2 cellular contexts compared by ENCODE assay signal in the genomic region with DNA sequence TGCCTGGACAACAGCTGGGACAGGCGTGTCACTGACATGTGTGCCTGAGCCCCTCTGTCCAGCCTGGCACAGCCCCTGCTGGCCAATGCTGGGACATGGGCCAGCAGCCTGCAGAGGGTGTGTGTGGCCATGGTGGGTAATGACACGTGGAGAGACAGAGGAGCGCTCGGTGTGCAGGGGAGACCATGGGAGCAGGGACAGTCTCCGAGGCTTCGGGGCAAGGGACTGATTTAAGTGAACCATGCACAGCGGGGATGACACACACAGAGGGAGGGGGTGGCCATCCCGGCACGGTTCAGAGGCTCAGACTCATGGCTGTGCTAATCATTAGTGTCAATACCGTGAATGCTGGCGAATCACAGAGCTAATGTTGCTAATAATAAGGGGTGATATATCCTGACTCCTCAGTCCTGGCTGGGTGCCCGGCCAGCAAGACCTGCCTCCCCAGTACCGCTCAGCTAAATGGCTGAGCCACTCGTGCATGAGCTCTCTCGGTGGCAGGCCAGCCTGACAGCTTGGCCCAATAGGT.
TF ChIP-seq lines count a peak whose summit lies in the region.

No MANE protein-coding gene starts in this region.

TF ChIP-seq in HCT116, 20 proteins besides CTCF, POLR2A, EP300 and RAD21:
- TF ChIP-seq YY1 (IDR thresholded peaks at IDR 0.05; ENCODE audit: extremely low read depth, insufficient replicate concordance, low read depth, low read length) = no peak
- TF ChIP-seq FOSL1 (IDR thresholded peaks at IDR 0.05; ENCODE audit: low read depth) = no peak
- TF ChIP-seq EZH2 (IDR thresholded peaks at IDR 0.05) = no peak
- TF ChIP-seq, protein P1, sequence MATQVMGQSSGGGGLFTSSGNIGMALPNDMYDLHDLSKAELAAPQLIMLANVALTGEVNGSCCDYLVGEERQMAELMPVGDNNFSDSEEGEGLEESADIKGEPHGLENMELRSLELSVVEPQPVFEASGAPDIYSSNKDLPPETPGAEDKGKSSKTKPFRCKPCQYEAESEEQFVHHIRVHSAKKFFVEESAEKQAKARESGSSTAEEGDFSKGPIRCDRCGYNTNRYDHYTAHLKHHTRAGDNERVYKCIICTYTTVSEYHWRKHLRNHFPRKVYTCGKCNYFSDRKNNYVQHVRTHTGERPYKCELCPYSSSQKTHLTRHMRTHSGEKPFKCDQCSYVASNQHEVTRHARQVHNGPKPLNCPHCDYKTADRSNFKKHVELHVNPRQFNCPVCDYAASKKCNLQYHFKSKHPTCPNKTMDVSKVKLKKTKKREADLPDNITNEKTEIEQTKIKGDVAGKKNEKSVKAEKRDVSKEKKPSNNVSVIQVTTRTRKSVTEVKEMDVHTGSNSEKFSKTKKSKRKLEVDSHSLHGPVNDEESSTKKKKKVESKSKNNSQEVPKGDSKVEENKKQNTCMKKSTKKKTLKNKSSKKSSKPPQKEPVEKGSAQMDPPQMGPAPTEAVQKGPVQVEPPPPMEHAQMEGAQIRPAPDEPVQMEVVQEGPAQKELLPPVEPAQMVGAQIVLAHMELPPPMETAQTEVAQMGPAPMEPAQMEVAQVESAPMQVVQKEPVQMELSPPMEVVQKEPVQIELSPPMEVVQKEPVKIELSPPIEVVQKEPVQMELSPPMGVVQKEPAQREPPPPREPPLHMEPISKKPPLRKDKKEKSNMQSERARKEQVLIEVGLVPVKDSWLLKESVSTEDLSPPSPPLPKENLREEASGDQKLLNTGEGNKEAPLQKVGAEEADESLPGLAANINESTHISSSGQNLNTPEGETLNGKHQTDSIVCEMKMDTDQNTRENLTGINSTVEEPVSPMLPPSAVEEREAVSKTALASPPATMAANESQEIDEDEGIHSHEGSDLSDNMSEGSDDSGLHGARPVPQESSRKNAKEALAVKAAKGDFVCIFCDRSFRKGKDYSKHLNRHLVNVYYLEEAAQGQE (IDR thresholded peaks at IDR 0.05; ENCODE audit: low read depth) = no peak
- TF ChIP-seq ZFX (IDR thresholded peaks at IDR 0.05) = no peak
- TF ChIP-seq SP1 (IDR thresholded peaks at IDR 0.05; ENCODE audit: low read depth) = no peak

TF ChIP-seq in SK-N-SH, 30 proteins besides CTCF, POLR2A, EP300 and RAD21:
- TF ChIP-seq NFIC (IDR thresholded peaks at IDR 0.05; ENCODE audit: borderline replicate concordance) = no peak
- TF ChIP-seq MEF2A (IDR thresholded peaks at IDR 0.05; ENCODE audit: borderline replicate concordance, low read depth) = no peak
- no peak for TF ChIP-seq RXRA (IDR thresholded peaks at IDR 0.05; ENCODE audit: borderline replicate concordance, low read depth)
- TF ChIP-seq MXI1 (IDR thresholded peaks at IDR 0.05; ENCODE audit: low read depth, low read length) = peak; percentile 97
- TF ChIP-seq SMC3 (IDR thresholded peaks at IDR 0.05; ENCODE audit: low read depth, low read length) = peak; percentile 18; the same call in 1 of the 2 replicates
